1 cellular context compared by ENCODE assay signal in the genomic region with DNA sequence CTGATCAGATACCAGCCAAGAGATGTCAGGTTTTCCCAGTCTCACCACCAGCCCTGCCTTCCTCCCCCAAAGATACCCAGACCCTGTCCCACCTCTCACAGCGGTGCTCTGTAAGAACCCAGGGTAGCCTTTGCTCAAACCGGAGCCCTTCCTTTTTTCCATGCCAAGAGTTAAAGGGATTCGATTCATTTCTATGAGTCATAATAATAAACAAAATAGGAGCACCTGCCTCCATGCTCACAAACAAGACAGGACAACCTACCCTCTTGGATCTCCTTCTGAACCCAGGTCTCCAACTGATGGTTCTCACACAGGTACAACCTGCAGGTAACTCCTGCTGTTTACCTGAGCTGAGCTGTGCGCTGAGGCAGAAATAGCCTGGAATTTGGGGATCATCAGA.
TF ChIP-seq lines count a peak whose summit lies in the region.

No MANE protein-coding gene starts in this region.

TF ChIP-seq in GM23338, 12 proteins besides CTCF, POLR2A, EP300 and RAD21:
- TF ChIP-seq JUNB (IDR thresholded peaks at IDR 0.05; ENCODE audit: unreplicated experiment) = no peak
